8 cellular contexts compared by ENCODE assay signal in genomic region chr9:96327694-96328352, GRCh38. TPM values are rescaled to one million over a fixed set of nuclear protein-coding genes. Genes with fewer than 3 reads are reported as not detected.
DNase-seq lines count a peak whose midpoint lies in the region; ATAC-seq, FAIRE-seq and TF ChIP-seq lines count a peak whose summit lies in the region.

No MANE protein-coding gene starts in this region.

- no peaks in the 10 kb centered on the region; a peak in 1 of 22 replicates for H4K20me1 ChIP-seq in BLaER1 treated with 17β-estradiol and CSF1 and Interleukin-3, amounts not matched to agents 10 nM and 100 nM

- H3K9ac ChIP-seq in BLaER1 treated with 17β-estradiol and CSF1 and Interleukin-3, amounts not matched to agents 10 nM and 100 nM, result peak overlapping the region in 1 of 11 experiments; percentile 23; a peak in 1 of 22 replicates

- peaks cover 0 to 10% (median 6%) of the 10 kb centered on the region in 10 experiments; a peak in 13 of 20 replicates for H3K4me1 ChIP-seq in BLaER1 treated with 17β-estradiol and CSF1 and Interleukin-3, amounts not matched to agents 10 nM and 100 nM

- DNase-seq in GM18507 (ENCODE audit: extremely low spot score, insufficient read length, low read depth), result peak; percentile 29
- DNase-seq in NCI-H460 (ENCODE audit: extremely low read depth, low read depth), result peak; percentile 66
- DNase-seq in activated T-cell treated with anti-CD3 and anti-CD28 coated beads for 48 hours (ENCODE audit: low read depth), result peak; percentile 7
- peak; percentile 64 for DNase-seq in fibroblast of villous mesenchyme (ENCODE audit: low read depth)
- peak; percentile 34 for DNase-seq in omental fat pad (ENCODE audit: low spot score)
- DNase-seq in 8988T, result no peak

- TF ChIP-seq CTCF in fibroblast of villous mesenchyme (IDR thresholded peaks at IDR 0.05; ENCODE audit: insufficient read depth, low read depth, low read length) (peak; percentile 82), omental fat pad (IDR thresholded peaks at IDR 0.05) (peak in 2 of 3 donors; percentile 13 to 37)

- no peaks in the 10 kb centered on the region for H3K36me3 ChIP-seq in BLaER1 treated with 17β-estradiol and CSF1 and Interleukin-3, amounts not matched to agents 10 nM and 100 nM

- ATAC-seq in omental fat pad (ENCODE audit: low FRiP score), result peak; percentile 84
- no peak for ATAC-seq in HG03457 (IDR thresholded peaks at IDR 0.05; ENCODE audit: unreplicated experiment)

- FAIRE-seq in GM18507 (lab: Jason Lieb, UNC), result peak; percentile 91

- no peaks in the 10 kb centered on the region for H3K9me3 ChIP-seq in BLaER1 treated with 17β-estradiol and CSF1 and Interleukin-3, amounts not matched to agents 10 nM and 100 nM (replicated peaks in 1 of 11)

- peak overlapping the region in 7 of 11 experiments; percentile 12 to 61 (median 46); a peak in 11 of 22 replicates for H3K4me2 ChIP-seq in BLaER1 treated with 17β-estradiol and CSF1 and Interleukin-3, amounts not matched to agents 10 nM and 100 nM

- no peaks in the 10 kb centered on the region for H3K27me3 ChIP-seq in BLaER1 treated with 17β-estradiol and CSF1 and Interleukin-3, amounts not matched to agents 10 nM and 100 nM

- no peak overlapping the region for H3K27ac ChIP-seq in BLaER1 treated with 17β-estradiol and CSF1 and Interleukin-3, amounts not matched to agents 10 nM and 100 nM

- no peak overlapping the region for H3K4me3 ChIP-seq in BLaER1 treated with 17β-estradiol and CSF1 and Interleukin-3, amounts not matched to agents 10 nM and 100 nM
- no peak overlapping the region for H3K4me3 ChIP-seq in fibroblast of villous mesenchyme (ENCODE audit: low read depth, low read length)

RNA-seq across cellular contexts. Expression of gene HSD17B3, which starts 25.8 kb away (rescaled TPM):
- total RNA-seq in NCI-H460 (2014; rRNA removed; shearing (Covaris generic)), result 0.84 TPM in 1 of 2 replicates, not detected in the other
- polyA plus RNA-seq in NCI-H460 (2014; cell fraction: nucleus; rRNA removed), result not detected in 2 replicates
- total RNA-seq in fibroblast of villous mesenchyme, result not detected in 2 replicates
- total RNA-seq in omental fat pad, result under 1 TPM in 1 of 4 donors, not detected in 3; 0.36 TPM

RNA-seq across cellular contexts. Expression of gene SLC35D2, which starts 55.7 kb away (rescaled TPM):
- total RNA-seq in NCI-H460 (2014; rRNA removed; shearing (Covaris generic)), result 34.1 and 35.1 TPM in 2 replicates
- 7.8 and 19.7 TPM in 2 replicates for polyA plus RNA-seq in NCI-H460 (2014; cell fraction: nucleus; rRNA removed)
- total RNA-seq in fibroblast of villous mesenchyme, result 14.8 and 19.0 TPM in 2 replicates
- 10 to 100 TPM; 13.8 to 18.4 (median 15.7) TPM for total RNA-seq in omental fat pad
